Comparison of ENCODE assay signal across 17 cellular contexts in the genomic region with DNA sequence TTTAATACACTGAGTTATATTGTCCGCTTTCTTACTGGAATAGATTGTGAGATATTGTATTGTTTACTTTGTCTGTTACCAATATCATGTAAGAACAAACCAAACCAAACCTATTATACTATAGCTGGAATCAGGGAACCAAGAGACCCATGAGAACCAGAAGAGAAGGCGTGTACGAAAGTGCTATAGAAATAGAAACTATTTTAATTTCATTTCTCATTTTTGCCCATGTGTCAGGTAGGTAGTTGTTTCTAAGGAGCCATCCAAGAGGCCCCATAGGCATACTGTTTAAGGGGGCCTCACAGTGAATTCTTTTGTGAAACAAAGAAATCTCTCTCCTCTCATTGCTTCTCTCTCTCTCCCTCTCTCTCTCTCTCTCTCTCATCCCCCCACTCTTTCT.
DNase-seq lines count a peak whose midpoint lies in the region; ATAC-seq and TF ChIP-seq lines count a peak whose summit lies in the region.
"Had no signal": no experiment of that assay in that cellular context is flagged by ENCODE, and none has a peak within 500 bp of the region (broad histone marks: within the 10 kb centered on the region; RNA-seq: fewer than 3 reads in every experiment).

No MANE protein-coding gene starts in this region.

- peak overlapping the region; percentile 11 to 99 (median 78) for H3K27ac Mint-ChIP-seq in brain
- no peak overlapping the region for H3K27ac Mint-ChIP-seq in activated T-helper 2 cell treated with anti-CD3 and anti-CD28 coated beads, Interferon-gamma antibody, Interleukin-2, Interleukin-4, amounts not matched to agents 10 μg/mL and 5 μg/mL and 100 μg/mL, durations not matched to agents 14 hours and 24 hours and 36 hours

- no peak for TF ChIP-seq CTCF in brain (conservative IDR thresholded peaks at IDR 0.05)

- intact Hi-C loops in activated T-helper 2 cell treated with anti-CD3 and anti-CD28 coated beads, Interferon-gamma antibody, Interleukin-2, Interleukin-4, amounts not matched to agents 10 μg/mL and 5 μg/mL and 100 μg/mL, durations not matched to agents 14 hours and 24 hours and 36 hours (cut with micrococcal nuclease): no loop called here

- no peaks in the 10 kb centered on the region for H3K36me3 Mint-ChIP-seq in brain
- H3K36me3 Mint-ChIP-seq in activated T-helper 2 cell treated with anti-CD3 and anti-CD28 coated beads, Interferon-gamma antibody, Interleukin-2, Interleukin-4, amounts not matched to agents 10 μg/mL and 5 μg/mL and 100 μg/mL, durations not matched to agents 14 hours and 24 hours and 36 hours (ENCODE audit: low read depth): no peaks in the 10 kb centered on the region

- no peak for DNase-seq in activated CD4-positive, alpha-beta T cell treated with anti-CD3 and anti-CD28 coated beads, Interleukin-2, amount 50 U/mL, for 48 hours
- no peak for DNase-seq in activated T-helper 2 cell treated with anti-CD3 and anti-CD28 coated beads, Interferon-gamma antibody, Interleukin-2, Interleukin-4, amounts not matched to agents 10 μg/mL and 5 μg/mL and 100 μg/mL, durations not matched to agents 14 hours and 24 hours and 36 hours (ENCODE audit: low spot score)
- DNase-seq in GM19238 (ENCODE audit: insufficient read length, low spot score): no peak
- DNase-seq: DND-41, GOT3, KBM-7, MV-4-11, NCI-H1417, NCI-H2029, NCI-H69, SW 1271 had no signal

- H3K9me3 Mint-ChIP-seq in brain: peaks cover 0 to 3% (median 0%) of the 10 kb centered on the region in 5 experiments
- H3K9me3 Mint-ChIP-seq in activated T-helper 2 cell treated with anti-CD3 and anti-CD28 coated beads, Interferon-gamma antibody, Interleukin-2, Interleukin-4, amounts not matched to agents 10 μg/mL and 5 μg/mL and 100 μg/mL, durations not matched to agents 14 hours and 24 hours and 36 hours: no peaks in the 10 kb centered on the region

- H3K27me3 Mint-ChIP-seq in brain: no peaks in the 10 kb centered on the region
- peaks cover 2% of the 10 kb centered on the region for H3K27me3 Mint-ChIP-seq in activated T-helper 2 cell treated with anti-CD3 and anti-CD28 coated beads, Interferon-gamma antibody, Interleukin-2, Interleukin-4, amounts not matched to agents 10 μg/mL and 5 μg/mL and 100 μg/mL, durations not matched to agents 14 hours and 24 hours and 36 hours (ENCODE audit: low read depth)

- peaks cover 16% of the 10 kb centered on the region for H3K4me1 Mint-ChIP-seq in brain
- no peaks in the 10 kb centered on the region for H3K4me1 Mint-ChIP-seq in activated T-helper 2 cell treated with anti-CD3 and anti-CD28 coated beads, Interferon-gamma antibody, Interleukin-2, Interleukin-4, amounts not matched to agents 10 μg/mL and 5 μg/mL and 100 μg/mL, durations not matched to agents 14 hours and 24 hours and 36 hours (ENCODE audit: low read depth)

- peak overlapping the region in 3 of 5 experiments; percentile 8 to 64 (median 62) for H3K4me3 Mint-ChIP-seq in brain
- H3K4me3 Mint-ChIP-seq in activated T-helper 2 cell treated with anti-CD3 and anti-CD28 coated beads, Interferon-gamma antibody, Interleukin-2, Interleukin-4, amounts not matched to agents 10 μg/mL and 5 μg/mL and 100 μg/mL, durations not matched to agents 14 hours and 24 hours and 36 hours (ENCODE audit: low read depth): no peak overlapping the region

- peak; percentile 43 for ATAC-seq in GM18519 (IDR thresholded peaks at IDR 0.05; ENCODE audit: low FRiP score, unreplicated experiment)
- peak; percentile 14 for ATAC-seq in GM19468 (IDR thresholded peaks at IDR 0.05; ENCODE audit: extremely low read depth, unreplicated experiment)
- peak; percentile 49 for ATAC-seq in HG02884 (IDR thresholded peaks at IDR 0.05; ENCODE audit: unreplicated experiment)
- no peak for ATAC-seq in HG03354 (IDR thresholded peaks at IDR 0.05; ENCODE audit: poor library complexity, severe bottlenecking, unreplicated experiment)
- ATAC-seq: A549 had no signal
